ENCODE assay signal across 8 cellular contexts in the genomic region with DNA sequence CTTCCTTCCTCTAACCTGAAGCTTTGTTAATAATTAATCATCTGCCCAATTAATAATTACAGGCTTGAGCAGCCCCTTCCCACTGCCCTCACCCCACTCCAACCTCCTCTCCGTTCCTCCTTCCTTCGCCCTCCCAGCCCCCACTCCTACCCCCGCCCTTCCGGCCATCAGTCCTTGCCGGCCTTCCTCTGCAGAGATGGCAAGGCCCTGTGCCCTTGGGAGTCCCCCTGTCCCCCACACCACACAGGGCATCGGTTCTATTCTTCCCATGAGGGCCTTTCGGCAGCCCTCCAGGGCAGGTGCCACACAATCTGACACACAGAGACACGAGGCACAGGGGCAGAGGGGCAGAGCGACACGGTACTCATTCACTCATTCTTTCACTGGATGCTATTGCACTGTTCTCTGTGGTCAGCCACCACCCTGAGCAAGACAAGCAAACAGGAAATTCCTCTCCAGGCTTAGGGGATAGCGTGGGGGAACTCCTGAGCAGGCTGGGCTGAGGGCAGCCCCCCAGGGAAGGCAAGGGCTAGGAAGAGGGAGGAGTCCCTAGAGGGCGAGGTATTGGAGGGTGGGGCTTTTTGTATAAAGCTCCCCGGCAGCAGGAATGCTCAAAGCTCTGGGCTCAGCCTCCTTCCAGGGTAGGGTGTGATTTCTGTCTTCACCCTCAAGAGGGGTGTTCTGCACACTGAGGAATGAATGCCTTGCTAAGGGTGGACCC. TPM values are rescaled to one million over a fixed set of nuclear protein-coding genes. Genes with fewer than 3 reads are reported as not detected.
DNase-seq lines count a peak whose midpoint lies in the region; ATAC-seq lines count a peak whose summit lies in the region.

No MANE protein-coding gene starts in this region.

- H3K4me3 Mint-ChIP-seq in activated T-cell treated with anti-CD3 and anti-CD28 coated beads, Interleukin-2, amount 50 U/mL, for 72 hours: peak overlapping the region in 1 of 2 donors; percentile 12
- H3K4me3 Mint-ChIP-seq in activated T-helper 2 cell treated with anti-CD3 and anti-CD28 coated beads, Interferon-gamma antibody, Interleukin-2, Interleukin-4, amounts not matched to agents 10 μg/mL and 5 μg/mL and 100 μg/mL, durations not matched to agents 14 hours and 24 hours and 36 hours (ENCODE audit: low read depth): no peak overlapping the region

- no peak overlapping the region for H3K27ac Mint-ChIP-seq in activated T-cell treated with anti-CD3 and anti-CD28 coated beads, Interleukin-2, amount 50 U/mL, for 72 hours
- peak overlapping the region; percentile 5 for H3K27ac Mint-ChIP-seq in activated T-helper 2 cell treated with anti-CD3 and anti-CD28 coated beads, Interferon-gamma antibody, Interleukin-2, Interleukin-4, amounts not matched to agents 10 μg/mL and 5 μg/mL and 100 μg/mL, durations not matched to agents 14 hours and 24 hours and 36 hours

- no peaks in the 10 kb centered on the region for H3K27me3 Mint-ChIP-seq in activated T-cell treated with anti-CD3 and anti-CD28 coated beads, Interleukin-2, amount 50 U/mL, for 72 hours (ENCODE audit: low read depth)
- peaks cover 4% of the 10 kb centered on the region for H3K27me3 Mint-ChIP-seq in activated T-helper 2 cell treated with anti-CD3 and anti-CD28 coated beads, Interferon-gamma antibody, Interleukin-2, Interleukin-4, amounts not matched to agents 10 μg/mL and 5 μg/mL and 100 μg/mL, durations not matched to agents 14 hours and 24 hours and 36 hours (ENCODE audit: low read depth)

- peak overlapping the region; percentile 100 for H3K27ac ChIP-seq in layer of hippocampus (ENCODE audit: low read depth, low read length)

- no peaks in the 10 kb centered on the region for H3K27me3 ChIP-seq in layer of hippocampus (ENCODE audit: control insufficient read depth, insufficient read depth, low read length)

- no peaks in the 10 kb centered on the region for H3K9me3 Mint-ChIP-seq in activated T-cell treated with anti-CD3 and anti-CD28 coated beads, Interleukin-2, amount 50 U/mL, for 72 hours
- no peaks in the 10 kb centered on the region for H3K9me3 Mint-ChIP-seq in activated T-helper 2 cell treated with anti-CD3 and anti-CD28 coated beads, Interferon-gamma antibody, Interleukin-2, Interleukin-4, amounts not matched to agents 10 μg/mL and 5 μg/mL and 100 μg/mL, durations not matched to agents 14 hours and 24 hours and 36 hours

- H3K36me3 Mint-ChIP-seq in activated T-cell treated with anti-CD3 and anti-CD28 coated beads, Interleukin-2, amount 50 U/mL, for 72 hours (ENCODE audit: insufficient read depth in 2 of 2): no peaks in the 10 kb centered on the region
- H3K36me3 Mint-ChIP-seq in activated T-helper 2 cell treated with anti-CD3 and anti-CD28 coated beads, Interferon-gamma antibody, Interleukin-2, Interleukin-4, amounts not matched to agents 10 μg/mL and 5 μg/mL and 100 μg/mL, durations not matched to agents 14 hours and 24 hours and 36 hours (ENCODE audit: low read depth): no peaks in the 10 kb centered on the region

- H3K4me1 Mint-ChIP-seq in activated T-cell treated with anti-CD3 and anti-CD28 coated beads, Interleukin-2, amount 50 U/mL, for 72 hours (ENCODE audit: low read depth): peaks cover 19% of the 10 kb centered on the region
- peaks cover 11% of the 10 kb centered on the region for H3K4me1 Mint-ChIP-seq in activated T-helper 2 cell treated with anti-CD3 and anti-CD28 coated beads, Interferon-gamma antibody, Interleukin-2, Interleukin-4, amounts not matched to agents 10 μg/mL and 5 μg/mL and 100 μg/mL, durations not matched to agents 14 hours and 24 hours and 36 hours (ENCODE audit: low read depth)

- intact Hi-C loops in activated T-helper 2 cell treated with anti-CD3 and anti-CD28 coated beads, Interferon-gamma antibody, Interleukin-2, Interleukin-4, amounts not matched to agents 10 μg/mL and 5 μg/mL and 100 μg/mL, durations not matched to agents 14 hours and 24 hours and 36 hours (cut with micrococcal nuclease): no loop called here
- intact Hi-C loops in posterior cingulate gyrus (cut with DNase I): no loop called here

- ATAC-seq in activated T-cell treated with anti-CD3 and anti-CD28 coated beads, Interleukin-2, amount 50 U/mL, for 72 hours (replicated peaks in 1 of 2): peak; percentile 74 to 83
- ATAC-seq in HG03342 (IDR thresholded peaks at IDR 0.05; ENCODE audit: unreplicated experiment): peak; percentile 46
- ATAC-seq in GM21367 (IDR thresholded peaks at IDR 0.05; ENCODE audit: unreplicated experiment): no peak

- peak; percentile 21 to 28 for DNase-seq in activated T-cell treated with anti-CD3 and anti-CD28 coated beads, Interleukin-2, amount 50 U/mL, for 72 hours
- DNase-seq in activated T-cell treated with anti-CD3 and anti-CD28 coated beads for 4 hours: no peak
- no peak for DNase-seq in activated T-helper 2 cell treated with anti-CD3 and anti-CD28 coated beads, Interferon-gamma antibody, Interleukin-2, Interleukin-4, amounts not matched to agents 10 μg/mL and 5 μg/mL and 100 μg/mL, durations not matched to agents 14 hours and 24 hours and 36 hours (ENCODE audit: low spot score)
- peak; percentile 63 for DNase-seq in ureter (ENCODE audit: low spot score)
- no peak for DNase-seq in posterior cingulate gyrus

RNA-seq across cellular contexts. Expression of gene MGAT3, which starts 14.8 kb away (rescaled TPM):
- 1 to 10 TPM; 1.2 to 2.6 TPM for total RNA-seq in activated T-cell treated with anti-CD3 and anti-CD28 coated beads, Interleukin-2, amount 50 U/mL, for 72 hours
- 0.11 and 0.21 TPM in 2 replicates for total RNA-seq in activated T-helper 2 cell treated with anti-CD3 and anti-CD28 coated beads, Interferon-gamma antibody, Interleukin-2, Interleukin-4, amounts not matched to agents 10 μg/mL and 5 μg/mL and 100 μg/mL, durations not matched to agents 14 hours and 24 hours and 36 hours
- 12.9 TPM for total RNA-seq in ureter

RNA-seq across cellular contexts. Expression of gene MIEF1, which starts 30.5 kb away (rescaled TPM):
- 10 to 100 TPM; 49.5 to 58.3 TPM for total RNA-seq in activated T-cell treated with anti-CD3 and anti-CD28 coated beads, Interleukin-2, amount 50 U/mL, for 72 hours
- total RNA-seq in activated T-helper 2 cell treated with anti-CD3 and anti-CD28 coated beads, Interferon-gamma antibody, Interleukin-2, Interleukin-4, amounts not matched to agents 10 μg/mL and 5 μg/mL and 100 μg/mL, durations not matched to agents 14 hours and 24 hours and 36 hours: 46.9 and 47.5 TPM in 2 replicates
- total RNA-seq in ureter: 30.1 TPM

RNA-seq across cellular contexts. Expression of gene ATF4, which starts 48.8 kb away (rescaled TPM):
- 100 to 1,000 TPM; 779 to 836 TPM for total RNA-seq in activated T-cell treated with anti-CD3 and anti-CD28 coated beads, Interleukin-2, amount 50 U/mL, for 72 hours
- 339 and 348 TPM in 2 replicates for total RNA-seq in activated T-helper 2 cell treated with anti-CD3 and anti-CD28 coated beads, Interferon-gamma antibody, Interleukin-2, Interleukin-4, amounts not matched to agents 10 μg/mL and 5 μg/mL and 100 μg/mL, durations not matched to agents 14 hours and 24 hours and 36 hours
- total RNA-seq in ureter: 381 TPM

Comparison
In these comparisons a context has a peak if more than half of its experiments do, and no peak if none do; other contexts are left out.
1. DNase-seq: peak in activated T-cell treated with anti-CD3 and anti-CD28 coated beads, Interleukin-2, amount 50 U/mL, for 72 hours (2 of 2) and ureter (single experiment); none in activated T-cell treated with anti-CD3 and anti-CD28 coated beads for 4 hours (single experiment), activated T-helper 2 cell treated with anti-CD3 and anti-CD28 coated beads, Interferon-gamma antibody, Interleukin-2, Interleukin-4, amounts not matched to agents 10 μg/mL and 5 μg/mL and 100 μg/mL, durations not matched to agents 14 hours and 24 hours and 36 hours (single experiment) and posterior cingulate gyrus (0 of 10).